In genomic region chr11:134541951-134542350, GRCh38 we compare ENCODE assay signal across 18 cellular contexts.
"Had no signal": no experiment of that assay in that cellular context is flagged by ENCODE, and none has a peak within 500 bp of the region (broad histone marks: within the 10 kb centered on the region; RNA-seq: fewer than 3 reads in every experiment).

No MANE protein-coding gene starts in this region.

- H2AFZ ChIP-seq: parathyroid adenoma had no signal

- H3K27me3 ChIP-seq: cardiac muscle cell, foreskin keratinocyte had no signal

- DNase-seq: activated CD4-positive, alpha-beta T cell treated with anti-CD3 and anti-CD28 coated beads for 1 hour; activated naive CD4-positive, alpha-beta T cell treated with Interleukin-2 at 50 U/mL for 16 hours; amygdala; foreskin keratinocyte; heart left ventricle; left ventricle myocardium inferior; mammary epithelial cell; naive B cell; stimulated activated CD8-positive, alpha-beta memory T cell treated with anti-CD3 and anti-CD28 coated beads, Interleukin-4, amount 100 ng/mL, for 48 hours; stimulated activated naive CD4-positive, alpha-beta T cell; substantia nigra; SW 1271; T-helper 2 cell; WERI-Rb-1 had no signal

- H3K9ac ChIP-seq: parathyroid adenoma had no signal

- H3K9me3 ChIP-seq: left ventricle myocardium inferior, mucosa of descending colon, tibial nerve had no signal

- H3K36me3 ChIP-seq: cardiac muscle cell, heart left ventricle, left ventricle myocardium inferior, tibial nerve, WERI-Rb-1 had no signal

- H3K4me1 ChIP-seq: foreskin keratinocyte, heart left ventricle, left ventricle myocardium inferior, parathyroid adenoma, tibial nerve had no signal

- H3K27ac ChIP-seq: cardiac muscle cell, foreskin keratinocyte, heart left ventricle, left ventricle myocardium inferior, parathyroid adenoma, tibial nerve had no signal

- H3K79me2 ChIP-seq: parathyroid adenoma had no signal

- H3K4me3 ChIP-seq: cardiac muscle cell, heart left ventricle, left ventricle myocardium inferior, mucosa of descending colon, tibial nerve had no signal
